ENCODE assay signal across 7 cellular contexts in genomic region chr13:44346534-44346933, GRCh38. TPM values are rescaled to one million over a fixed set of nuclear protein-coding genes. Genes with fewer than 3 reads are reported as not detected.
"Had no signal": no experiment of that assay in that cellular context is flagged by ENCODE, and none has a peak within 500 bp of the region (broad histone marks: within the 10 kb centered on the region; RNA-seq: fewer than 3 reads in every experiment).

No MANE protein-coding gene starts in this region.

- ATAC-seq: HepG2, K562 had no signal

- H3K4me3 ChIP-seq: K562 had no signal

- H3K27ac ChIP-seq: HL-60 had no signal

- DNase-seq: IMR-90, KBM-7 had no signal

RNA-seq across cellular contexts. Expression of gene SERP2, which starts 27.1 kb away (rescaled TPM):
- total RNA-seq: HepG2, HT1080, K562 had no signal
- polyA plus RNA-seq: HepG2, IgD-negative memory B cell had no signal
